8 cellular contexts compared by ENCODE assay signal in genomic region chr1:206544562-206545257, GRCh38. TPM values are rescaled to one million over a fixed set of nuclear protein-coding genes. Genes with fewer than 3 reads are reported as not detected.
A peak's percentile ranks its signal among the peaks of the same experiment; 100 is the strongest.
DNase-seq lines count a peak whose midpoint lies in the region; ATAC-seq and TF ChIP-seq lines count a peak whose summit lies in the region.

No MANE protein-coding gene starts in this region.

- peak; percentile 58 for ATAC-seq in HG03439 (IDR thresholded peaks at IDR 0.05; ENCODE audit: unreplicated experiment)
- peak; percentile 91 to 93 for ATAC-seq in naive thymus-derived CD8-positive, alpha-beta T cell
- no peak for ATAC-seq in HG03139 (IDR thresholded peaks at IDR 0.05; ENCODE audit: unreplicated experiment)

- H3K4me3 ChIP-seq in epithelial cell of esophagus (ENCODE audit: low read length) = no peak overlapping the region

- H3K4me1 Mint-ChIP-seq in naive thymus-derived CD8-positive, alpha-beta T cell = peaks cover 5 to 20% (median 17%) of the 10 kb centered on the region in 4 donors

- no peaks in the 10 kb centered on the region for H3K9me3 Mint-ChIP-seq in naive thymus-derived CD8-positive, alpha-beta T cell

- peak overlapping the region in 5 of 10 donors; percentile 52 to 81 (median 63) for H3K27ac Mint-ChIP-seq in naive thymus-derived CD8-positive, alpha-beta T cell

- peak; percentile 86 for TF ChIP-seq CTCF in epithelial cell of esophagus (IDR thresholded peaks at IDR 0.05; ENCODE audit: insufficient read depth, low read depth, low read length, missing control alignments)

- DNase-seq in DMS153 treated with DMSO at 0.1 percent for 48 hours (lab: John Stamatoyannopoulos, UW; ENCODE audit: unreplicated experiment) = peak; percentile 52
- DNase-seq in NOMO-1 treated with dmso at 0.1 percent for 144 hours (lab: John Stamatoyannopoulos, UW; ENCODE audit: unreplicated experiment) = peak; percentile 29
- peak; percentile 86 for DNase-seq in activated CD8-positive, alpha-beta memory T cell treated with anti-CD3 and anti-CD28 coated beads, Interleukin-2, amount 50 U/mL, for 4 hours
- DNase-seq in epithelial cell of esophagus (ENCODE audit: low read depth) = peak; percentile 54
- DNase-seq in naive thymus-derived CD8-positive, alpha-beta T cell = peak; percentile 69 to 90 (median 80)
- DNase-seq in stimulated activated naive CD4-positive, alpha-beta T cell treated with Interleukin-2 at 50 U/mL for 16 hours (lab: John Stamatoyannopoulos, UW) = peak; percentile 72

- POLR2A ChIA-PET in naive thymus-derived CD8-positive, alpha-beta T cell (lab: Charles Lee) = interaction anchor here (0.6 to 3.5 kb wide), 15 partner anchors 8 to 369 kb away, joined by 3 to 34 read pairs (median 5); partner anchors contain the start of gene EIF2D

- H3K36me3 Mint-ChIP-seq in naive thymus-derived CD8-positive, alpha-beta T cell = no peaks in the 10 kb centered on the region

- H3K4me3 Mint-ChIP-seq in naive thymus-derived CD8-positive, alpha-beta T cell = peak overlapping the region in 2 of 10 donors; percentile 22 to 24

- no peaks in the 10 kb centered on the region for H3K27me3 Mint-ChIP-seq in naive thymus-derived CD8-positive, alpha-beta T cell

RNA-seq across cellular contexts. Expression of gene RASSF5, which starts 37.4 kb away (rescaled TPM):
- 100 to 1,000 TPM; 224 to 229 TPM for total RNA-seq in naive thymus-derived CD8-positive, alpha-beta T cell
- 100 to 1,000 TPM; 233 to 358 (median 291) TPM for polyA plus RNA-seq in naive thymus-derived CD8-positive, alpha-beta T cell

Comparison
In these comparisons a context has a peak if more than half of its experiments do, and no peak if none do; other contexts are left out.
1. DNase-seq: peak in every context shown above with its lines; median percentile 86 in activated CD8-positive, alpha-beta memory T cell treated with anti-CD3 and anti-CD28 coated beads, Interleukin-2, amount 50 U/mL, for 4 hours; 80 in naive thymus-derived CD8-positive, alpha-beta T cell; 72 in stimulated activated naive CD4-positive, alpha-beta T cell treated with Interleukin-2 at 50 U/mL for 16 hours; 54 in epithelial cell of esophagus; 52 in DMS153 treated with DMSO at 0.1 percent for 48 hours; 29 in NOMO-1 treated with dmso at 0.1 percent for 144 hours.